15 cellular contexts compared by ENCODE assay signal in the genomic region with DNA sequence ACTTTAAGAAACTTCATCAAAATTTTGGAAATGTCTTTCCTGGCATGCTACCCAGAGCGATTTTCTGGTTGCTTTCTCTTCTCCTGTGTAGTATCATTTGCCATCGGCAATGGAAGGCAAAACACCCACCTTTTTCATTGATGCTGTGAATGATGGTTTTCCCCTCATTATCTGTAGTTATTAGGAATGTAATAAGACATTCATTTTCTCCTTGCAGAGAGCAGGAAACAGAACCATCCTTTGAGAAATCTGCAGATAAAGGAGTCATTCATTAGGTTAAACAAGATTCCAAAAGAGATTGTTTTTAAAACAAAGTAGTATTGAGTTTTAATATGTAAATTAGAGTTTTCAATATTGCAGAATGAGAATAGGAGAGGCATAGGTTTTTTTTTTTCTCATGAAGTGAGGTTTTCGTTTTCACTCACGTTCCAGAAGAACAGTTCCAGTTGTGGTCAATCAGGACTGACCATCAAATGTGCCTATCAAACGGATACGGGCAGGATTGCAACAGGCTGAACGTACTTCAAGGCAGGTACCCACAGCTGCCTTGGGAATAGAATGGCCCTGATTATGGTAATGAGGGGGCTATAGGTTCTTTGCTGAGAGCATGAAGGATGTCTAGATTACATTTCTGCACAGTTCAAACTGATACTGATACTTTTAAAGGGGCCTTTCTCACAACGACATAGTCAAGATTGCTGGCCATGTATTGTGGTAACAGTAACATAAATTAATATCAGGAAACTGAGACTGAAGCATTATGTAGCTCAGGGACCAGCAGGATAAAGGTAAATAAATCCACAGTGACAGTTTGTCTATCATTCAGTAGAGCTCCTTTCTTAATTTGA. TPM values are rescaled to one million over a fixed set of nuclear protein-coding genes. Genes with fewer than 3 reads are reported as not detected.
DNase-seq lines count a peak whose midpoint lies in the region; ATAC-seq, FAIRE-seq and TF ChIP-seq lines count a peak whose summit lies in the region.
"Had no signal": no experiment of that assay in that cellular context is flagged by ENCODE, and none has a peak within 500 bp of the region (broad histone marks: within the 10 kb centered on the region; RNA-seq: fewer than 3 reads in every experiment).

No MANE protein-coding gene starts in this region.

- H3K9me3 ChIP-seq in pancreas, result no peaks in the 10 kb centered on the region

- no peak for FAIRE-seq in pancreas (lab: Jason Lieb, UNC)

- TF ChIP-seq CTCF in pancreas (IDR thresholded peaks at IDR 0.05), result no peak

- intact Hi-C loops in pancreas (cut with DNase I), result no loop called here

- DNase-seq in NCI-H1092 (lab: John Stamatoyannopoulos, UW) (no peak), pancreas (no peak)
- DNase-seq in stimulated activated CD4-positive, alpha-beta T cell treated with anti-CD3 and anti-CD28 coated beads, Interleukin-2, amount 100 ng/mL, for 24 hours, result no peak
- DNase-seq in activated naive CD4-positive, alpha-beta T cell treated with anti-CD3 and anti-CD28 coated beads, Interleukin-2, amount 50 U/mL, for 72 hours (ENCODE audit: low spot score in 2 of 2), result no peak
- DNase-seq: effector memory CD8-positive, alpha-beta T cell; head of caudate nucleus; occipital lobe; stimulated activated CD4-positive, alpha-beta T cell treated with anti-CD3 and anti-CD28 coated beads, Interleukin-15, amount 100 ng/mL, for 24 hours; stimulated activated naive CD4-positive, alpha-beta T cell treated with Interleukin-2 at 50 U/mL for 16 hours had no signal

- H3K4me1 ChIP-seq in pancreas, result no peaks in the 10 kb centered on the region

- peak; percentile 61 for ATAC-seq in GM18499 (IDR thresholded peaks at IDR 0.05; ENCODE audit: insufficient read depth, unreplicated experiment)
- peak; percentile 64 for ATAC-seq in GM19467 (IDR thresholded peaks at IDR 0.05; ENCODE audit: unreplicated experiment)
- peak; percentile 71 for ATAC-seq in HG02870 (IDR thresholded peaks at IDR 0.05; ENCODE audit: unreplicated experiment)
- ATAC-seq in HG03469 (IDR thresholded peaks at IDR 0.05; ENCODE audit: unreplicated experiment), result peak; percentile 37
- no peak for ATAC-seq in pancreas
- no peak for ATAC-seq in activated naive CD4-positive, alpha-beta T cell treated with anti-CD3 and anti-CD28 coated beads, Interleukin-2, amount 50 U/mL, for 72 hours
- ATAC-seq: effector memory CD8-positive, alpha-beta T cell; HCT116 had no signal

- 75 to 81% methylated on average over 8 of the region's 8 CpGs for WGBS in pancreas, 2 donors

- no peaks in the 10 kb centered on the region for H3K36me3 ChIP-seq in pancreas

- no peaks in the 10 kb centered on the region for H3K9me3 Mint-ChIP-seq in activated naive CD4-positive, alpha-beta T cell treated with anti-CD3 and anti-CD28 coated beads, Interleukin-2, amount 50 U/mL, for 72 hours
- H3K9me3 Mint-ChIP-seq: effector memory CD8-positive, alpha-beta T cell had no signal

- H3K27me3 ChIP-seq in pancreas, result no peaks in the 10 kb centered on the region

- H3K36me3 Mint-ChIP-seq in activated naive CD4-positive, alpha-beta T cell treated with anti-CD3 and anti-CD28 coated beads, Interleukin-2, amount 50 U/mL, for 72 hours, result no peaks in the 10 kb centered on the region

- no peak overlapping the region for H3K27ac Mint-ChIP-seq in activated naive CD4-positive, alpha-beta T cell treated with anti-CD3 and anti-CD28 coated beads, Interleukin-2, amount 50 U/mL, for 72 hours
- H3K27ac Mint-ChIP-seq: effector memory CD8-positive, alpha-beta T cell had no signal

- H3K4me3 ChIP-seq in pancreas, result no peak overlapping the region

- no peak overlapping the region for H3K27ac ChIP-seq in pancreas
- H3K27ac ChIP-seq: VCaP had no signal

RNA-seq across cellular contexts. Expression of a gene that starts 49.8 kb away (rescaled TPM):
- total RNA-seq in pancreas, result 1 to 10 TPM in 2 of 6 donors, under 1 TPM in 4; 0.16 to 1.5 (median 0.71) TPM
- under 1 TPM; 0.52 to 0.80 TPM for polyA plus RNA-seq in pancreas
- total RNA-seq in activated naive CD4-positive, alpha-beta T cell treated with anti-CD3 and anti-CD28 coated beads, Interleukin-2, amount 50 U/mL, for 72 hours, result not detected

Comparison
In these comparisons a context has a peak if more than half of its experiments do, and no peak if none do; other contexts are left out.
1. ATAC-seq: peak in GM18499 (single experiment), GM19467 (single experiment), HG02870 (single experiment) and HG03469 (single experiment); none in pancreas (0 of 4) and activated naive CD4-positive, alpha-beta T cell treated with anti-CD3 and anti-CD28 coated beads, Interleukin-2, amount 50 U/mL, for 72 hours (0 of 2).